In the genomic region with DNA sequence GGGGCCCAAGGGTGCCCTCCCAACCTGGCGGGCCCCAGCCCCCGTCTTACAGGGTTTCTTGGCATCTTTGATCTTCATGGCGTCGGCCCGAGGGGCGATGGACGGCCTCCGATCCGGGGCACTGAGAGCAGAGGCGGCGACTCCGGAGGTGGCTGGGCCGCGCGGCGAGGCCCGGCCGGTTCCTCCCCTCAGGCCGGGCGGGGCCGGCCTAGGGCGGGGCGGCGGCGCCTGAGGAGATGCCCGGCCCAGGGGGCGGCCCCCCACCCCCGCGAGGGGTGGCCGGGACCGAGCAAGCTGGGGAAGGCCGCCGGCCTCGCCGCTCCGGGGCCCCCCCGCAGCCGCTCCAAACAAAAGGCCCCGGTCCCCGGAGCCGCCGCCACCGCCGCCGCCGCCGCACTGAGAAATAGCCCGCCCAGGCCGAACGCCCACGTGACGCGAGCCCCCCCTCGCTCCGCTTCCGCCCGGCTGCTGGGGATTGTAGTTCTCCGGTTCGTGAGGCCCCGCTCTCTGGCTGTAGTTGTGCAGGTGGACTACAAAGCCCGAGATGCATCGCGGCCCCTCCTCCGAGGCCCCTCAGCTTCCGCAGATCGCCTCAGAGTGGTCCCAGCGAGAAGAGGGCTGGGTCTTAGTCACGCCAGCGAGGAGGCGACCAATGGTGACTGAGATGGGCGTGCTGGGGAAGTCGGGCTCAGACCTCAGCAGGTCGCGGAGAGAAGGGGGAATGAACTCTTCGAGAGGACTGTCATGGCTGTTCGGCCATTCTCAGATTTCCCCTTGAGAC, we compare ENCODE assay signal across 8 cellular contexts. TPM values are rescaled to one million over a fixed set of nuclear protein-coding genes. Genes with fewer than 3 reads are reported as not detected.
DNase-seq lines count a peak whose midpoint lies in the region; ATAC-seq and TF ChIP-seq lines count a peak whose summit lies in the region.

Gene PANK3, minus strand, starts transcription at position 163 of the 781 bp plus-strand sequence. Its CDS starts 85 bp downstream, at position 78.

- H3K36me3 Mint-ChIP-seq in dendritic cell treated with granulocyte-macrophage colony-stimulating factor and Interleukin-4, amounts not matched to agents 40 ng/mL and 50 ng/mL, for 4 days (ENCODE audit: low read depth), result peaks cover 20% of the 10 kb centered on the region

- H3K4me3 Mint-ChIP-seq in dendritic cell treated with granulocyte-macrophage colony-stimulating factor and Interleukin-4, amounts not matched to agents 40 ng/mL and 50 ng/mL, for 4 days, result peak within 1 kb of the TSS; percentile 86

- no peak for TF ChIP-seq CTCF in C4-2B (conservative IDR thresholded peaks at IDR 0.05)

- peak within 1 kb of the TSS; percentile 87 for H3K27ac ChIP-seq in C4-2B

- H3K4me1 Mint-ChIP-seq in dendritic cell treated with granulocyte-macrophage colony-stimulating factor and Interleukin-4, amounts not matched to agents 40 ng/mL and 50 ng/mL, for 4 days (ENCODE audit: low read depth), result peaks cover 52% of the 10 kb centered on the region

- H3K9me3 Mint-ChIP-seq in dendritic cell treated with granulocyte-macrophage colony-stimulating factor and Interleukin-4, amounts not matched to agents 40 ng/mL and 50 ng/mL, for 4 days, result no peaks in the 10 kb centered on the region

- no peaks in the 10 kb centered on the region for H3K27me3 Mint-ChIP-seq in dendritic cell treated with granulocyte-macrophage colony-stimulating factor and Interleukin-4, amounts not matched to agents 40 ng/mL and 50 ng/mL, for 4 days

- peak within 1 kb of the TSS; percentile 99 for H3K27ac Mint-ChIP-seq in dendritic cell treated with granulocyte-macrophage colony-stimulating factor and Interleukin-4, amounts not matched to agents 40 ng/mL and 50 ng/mL, for 4 days

- intact Hi-C loops in dendritic cell treated with granulocyte-macrophage colony-stimulating factor and Interleukin-4, amounts not matched to agents 40 ng/mL and 50 ng/mL, for 4 days (cut with micrococcal nuclease), result loop anchor here (1.0 kb wide), 1 partner anchor 93 kb away; the partner anchor contains the start of gene RARS1

- ATAC-seq in GM19395 (IDR thresholded peaks at IDR 0.05; ENCODE audit: unreplicated experiment) (peak; percentile 94), HG03565 (IDR thresholded peaks at IDR 0.05; ENCODE audit: unreplicated experiment) (peak; percentile 90), left lobe of liver (peak; percentile 92)

- DNase-seq in NCI-H774 (lab: John Stamatoyannopoulos, UW) (peak; percentile 97), left lobe of liver (ENCODE audit: low spot score) (peak; percentile 99)
- DNase-seq in activated CD4-positive, alpha-beta T cell treated with anti-CD3 and anti-CD28 coated beads, Interleukin-2, amount 50 U/mL, for 4 hours, result peak; percentile 96
- DNase-seq in stimulated activated CD4-positive, alpha-beta T cell treated with anti-CD3 and anti-CD28 coated beads, Interleukin-2, amount 100 ng/mL, for 4 hours (ENCODE audit: low read depth), result peak; percentile 95

RNA-seq across cellular contexts. Expression of gene PANK3, which starts in this region (rescaled TPM):
- 41.3 TPM for total RNA-seq in left lobe of liver

Comparison
In these comparisons a context has a peak if more than half of its experiments do, and no peak if none do; other contexts are left out.
1. Peak in every context shown above with its lines: DNase-seq, ATAC-seq and H3K27ac ChIP-seq.